In the genomic region with DNA sequence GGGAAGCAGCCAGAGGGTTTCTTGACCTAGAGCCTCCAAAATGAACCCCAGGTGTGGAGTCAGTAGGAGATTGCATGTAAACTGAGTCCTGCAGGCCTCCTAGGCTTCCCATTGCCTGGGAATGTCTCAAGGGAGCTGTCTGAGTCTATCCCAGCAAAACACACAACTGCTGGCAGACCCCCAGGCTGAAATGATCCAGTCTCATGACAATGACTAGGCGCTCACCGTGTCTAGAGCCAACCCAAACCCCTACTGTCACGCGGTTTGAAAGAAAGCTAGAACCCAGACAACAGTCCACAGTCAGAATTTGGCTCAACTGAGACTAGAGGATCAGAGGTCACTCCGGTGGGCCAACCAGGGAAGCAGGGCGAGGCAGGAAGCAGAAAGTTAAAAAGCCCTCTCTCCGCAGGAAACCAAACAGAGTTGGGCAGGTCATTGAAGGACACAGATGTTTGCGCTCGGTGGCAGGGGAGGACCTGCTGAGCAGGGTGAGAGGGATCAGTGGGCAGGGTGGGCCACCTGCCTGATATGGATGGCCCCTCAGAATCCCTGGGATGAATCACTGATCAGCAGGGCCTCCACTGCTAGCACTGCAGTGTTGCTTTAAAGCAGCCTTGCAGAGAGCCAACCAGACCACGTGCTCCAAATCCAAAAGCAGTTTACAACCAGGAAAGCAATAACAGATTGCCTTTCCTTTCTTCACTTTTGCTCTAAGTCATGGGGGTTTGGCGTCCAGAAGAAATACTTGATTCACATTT, we compare ENCODE assay signal across 1 cellular context.
A peak's percentile ranks its signal among the peaks of the same experiment; 100 is the strongest.
TF ChIP-seq lines count a peak whose summit lies in the region.

No MANE protein-coding gene starts in this region.

TF ChIP-seq in HepG2, 621 proteins besides CTCF, POLR2A, EP300 and RAD21 (continued from another document and continues in another):
- TF ChIP-seq, protein P1, sequence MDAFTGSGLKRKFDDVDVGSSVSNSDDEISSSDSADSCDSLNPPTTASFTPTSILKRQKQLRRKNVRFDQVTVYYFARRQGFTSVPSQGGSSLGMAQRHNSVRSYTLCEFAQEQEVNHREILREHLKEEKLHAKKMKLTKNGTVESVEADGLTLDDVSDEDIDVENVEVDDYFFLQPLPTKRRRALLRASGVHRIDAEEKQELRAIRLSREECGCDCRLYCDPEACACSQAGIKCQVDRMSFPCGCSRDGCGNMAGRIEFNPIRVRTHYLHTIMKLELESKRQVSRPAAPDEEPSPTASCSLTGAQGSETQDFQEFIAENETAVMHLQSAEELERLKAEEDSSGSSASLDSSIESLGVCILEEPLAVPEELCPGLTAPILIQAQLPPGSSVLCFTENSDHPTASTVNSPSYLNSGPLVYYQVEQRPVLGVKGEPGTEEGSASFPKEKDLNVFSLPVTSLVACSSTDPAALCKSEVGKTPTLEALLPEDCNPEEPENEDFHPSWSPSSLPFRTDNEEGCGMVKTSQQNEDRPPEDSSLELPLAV (CRISPR knock-in tag; conservative IDR thresholded peaks at IDR 0.05; ENCODE audit: low read depth): no peak
- TF ChIP-seq, protein P2, sequence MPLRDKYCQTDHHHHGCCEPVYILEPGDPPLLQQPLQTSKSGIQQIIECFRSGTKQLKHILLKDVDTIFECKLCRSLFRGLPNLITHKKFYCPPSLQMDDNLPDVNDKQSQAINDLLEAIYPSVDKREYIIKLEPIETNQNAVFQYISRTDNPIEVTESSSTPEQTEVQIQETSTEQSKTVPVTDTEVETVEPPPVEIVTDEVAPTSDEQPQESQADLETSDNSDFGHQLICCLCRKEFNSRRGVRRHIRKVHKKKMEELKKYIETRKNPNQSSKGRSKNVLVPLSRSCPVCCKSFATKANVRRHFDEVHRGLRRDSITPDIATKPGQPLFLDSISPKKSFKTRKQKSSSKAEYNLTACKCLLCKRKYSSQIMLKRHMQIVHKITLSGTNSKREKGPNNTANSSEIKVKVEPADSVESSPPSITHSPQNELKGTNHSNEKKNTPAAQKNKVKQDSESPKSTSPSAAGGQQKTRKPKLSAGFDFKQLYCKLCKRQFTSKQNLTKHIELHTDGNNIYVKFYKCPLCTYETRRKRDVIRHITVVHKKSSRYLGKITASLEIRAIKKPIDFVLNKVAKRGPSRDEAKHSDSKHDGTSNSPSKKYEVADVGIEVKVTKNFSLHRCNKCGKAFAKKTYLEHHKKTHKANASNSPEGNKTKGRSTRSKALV (CRISPR knock-in tag; IDR thresholded peaks at IDR 0.05): peak; percentile 68; the same call in 1 of the 2 replicates
- TF ChIP-seq BATF2 (CRISPR knock-in tag; IDR thresholded peaks at IDR 0.05) (no peak), KLF15 (CRISPR knock-in tag; IDR thresholded peaks at IDR 0.05; ENCODE audit: borderline replicate concordance) (no peak; the same call in 1 of the 2 replicates), SCMH1 (CRISPR knock-in tag; IDR thresholded peaks at IDR 0.05; ENCODE audit: borderline replicate concordance) (no peak), ZFP82 (CRISPR knock-in tag; IDR thresholded peaks at IDR 0.05; ENCODE audit: borderline replicate concordance) (no peak), ASH2L (IDR thresholded peaks at IDR 0.05; ENCODE audit: insufficient read length, low read depth, low read length) (peak; percentile 62), ARNT2 (CRISPR knock-in tag; IDR thresholded peaks at IDR 0.05; ENCODE audit: low read depth) (peak; percentile 57; the same call in 1 of the 2 replicates), JARID2 (CRISPR knock-in tag; IDR thresholded peaks at IDR 0.05; ENCODE audit: insufficient replicate concordance) (no peak), MTF1 (CRISPR knock-in tag; IDR thresholded peaks at IDR 0.05) (no peak), HCFC1 (IDR thresholded peaks at IDR 0.05; ENCODE audit: low read depth, low read length) (no peak), SSRP1 (CRISPR knock-in tag; IDR thresholded peaks at IDR 0.05) (peak; percentile 42; the same call in 1 of the 2 replicates), ZNF282 (IDR thresholded peaks at IDR 0.05; ENCODE audit: partially characterized antibody) (no peak), ZNF354B (CRISPR knock-in tag; IDR thresholded peaks at IDR 0.05) (no peak), SIN3A (IDR thresholded peaks at IDR 0.05; ENCODE audit: borderline replicate concordance, low read depth, low read length) (peak; percentile 68; the same call in 1 of the 2 replicates), ZNF407 (CRISPR knock-in tag; IDR thresholded peaks at IDR 0.05; ENCODE audit: not compliant biosample characterization) (no peak), PHF21A (CRISPR knock-in tag; IDR thresholded peaks at IDR 0.05) (peak; percentile 96), REXO4 (CRISPR knock-in tag; IDR thresholded peaks at IDR 0.05; ENCODE audit: borderline replicate concordance) (no peak), GLI4 (CRISPR knock-in tag; IDR thresholded peaks at IDR 0.05; ENCODE audit: borderline replicate concordance) (0 out of 2 replicates have a peak, but pooled peaks have one; percentile 5), XRCC5 (optimal IDR thresholded peaks at IDR 0.05; ENCODE audit: low read length) (peak; percentile 65), ZBTB42 (CRISPR knock-in tag; IDR thresholded peaks at IDR 0.05) (peak; percentile 86; the same call in 1 of the 2 replicates), ZNF598 (CRISPR knock-in tag; IDR thresholded peaks at IDR 0.05; ENCODE audit: borderline replicate concordance) (no peak)
- TF ChIP-seq, protein P3, sequence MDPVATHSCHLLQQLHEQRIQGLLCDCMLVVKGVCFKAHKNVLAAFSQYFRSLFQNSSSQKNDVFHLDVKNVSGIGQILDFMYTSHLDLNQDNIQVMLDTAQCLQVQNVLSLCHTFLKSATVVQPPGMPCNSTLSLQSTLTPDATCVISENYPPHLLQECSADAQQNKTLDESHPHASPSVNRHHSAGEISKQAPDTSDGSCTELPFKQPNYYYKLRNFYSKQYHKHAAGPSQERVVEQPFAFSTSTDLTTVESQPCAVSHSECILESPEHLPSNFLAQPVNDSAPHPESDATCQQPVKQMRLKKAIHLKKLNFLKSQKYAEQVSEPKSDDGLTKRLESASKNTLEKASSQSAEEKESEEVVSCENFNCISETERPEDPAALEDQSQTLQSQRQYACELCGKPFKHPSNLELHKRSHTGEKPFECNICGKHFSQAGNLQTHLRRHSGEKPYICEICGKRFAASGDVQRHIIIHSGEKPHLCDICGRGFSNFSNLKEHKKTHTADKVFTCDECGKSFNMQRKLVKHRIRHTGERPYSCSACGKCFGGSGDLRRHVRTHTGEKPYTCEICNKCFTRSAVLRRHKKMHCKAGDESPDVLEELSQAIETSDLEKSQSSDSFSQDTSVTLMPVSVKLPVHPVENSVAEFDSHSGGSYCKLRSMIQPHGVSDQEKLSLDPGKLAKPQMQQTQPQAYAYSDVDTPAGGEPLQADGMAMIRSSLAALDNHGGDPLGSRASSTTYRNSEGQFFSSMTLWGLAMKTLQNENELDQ (CRISPR knock-in tag; IDR thresholded peaks at IDR 0.05; ENCODE audit: borderline replicate concordance): no peak
- TF ChIP-seq, protein P4, sequence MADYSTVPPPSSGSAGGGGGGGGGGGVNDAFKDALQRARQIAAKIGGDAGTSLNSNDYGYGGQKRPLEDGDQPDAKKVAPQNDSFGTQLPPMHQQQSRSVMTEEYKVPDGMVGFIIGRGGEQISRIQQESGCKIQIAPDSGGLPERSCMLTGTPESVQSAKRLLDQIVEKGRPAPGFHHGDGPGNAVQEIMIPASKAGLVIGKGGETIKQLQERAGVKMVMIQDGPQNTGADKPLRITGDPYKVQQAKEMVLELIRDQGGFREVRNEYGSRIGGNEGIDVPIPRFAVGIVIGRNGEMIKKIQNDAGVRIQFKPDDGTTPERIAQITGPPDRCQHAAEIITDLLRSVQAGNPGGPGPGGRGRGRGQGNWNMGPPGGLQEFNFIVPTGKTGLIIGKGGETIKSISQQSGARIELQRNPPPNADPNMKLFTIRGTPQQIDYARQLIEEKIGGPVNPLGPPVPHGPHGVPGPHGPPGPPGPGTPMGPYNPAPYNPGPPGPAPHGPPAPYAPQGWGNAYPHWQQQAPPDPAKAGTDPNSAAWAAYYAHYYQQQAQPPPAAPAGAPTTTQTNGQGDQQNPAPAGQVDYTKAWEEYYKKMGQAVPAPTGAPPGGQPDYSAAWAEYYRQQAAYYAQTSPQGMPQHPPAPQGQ (CRISPR knock-in tag; IDR thresholded peaks at IDR 0.05; ENCODE audit: borderline replicate concordance): no peak
- TF ChIP-seq, protein P5, sequence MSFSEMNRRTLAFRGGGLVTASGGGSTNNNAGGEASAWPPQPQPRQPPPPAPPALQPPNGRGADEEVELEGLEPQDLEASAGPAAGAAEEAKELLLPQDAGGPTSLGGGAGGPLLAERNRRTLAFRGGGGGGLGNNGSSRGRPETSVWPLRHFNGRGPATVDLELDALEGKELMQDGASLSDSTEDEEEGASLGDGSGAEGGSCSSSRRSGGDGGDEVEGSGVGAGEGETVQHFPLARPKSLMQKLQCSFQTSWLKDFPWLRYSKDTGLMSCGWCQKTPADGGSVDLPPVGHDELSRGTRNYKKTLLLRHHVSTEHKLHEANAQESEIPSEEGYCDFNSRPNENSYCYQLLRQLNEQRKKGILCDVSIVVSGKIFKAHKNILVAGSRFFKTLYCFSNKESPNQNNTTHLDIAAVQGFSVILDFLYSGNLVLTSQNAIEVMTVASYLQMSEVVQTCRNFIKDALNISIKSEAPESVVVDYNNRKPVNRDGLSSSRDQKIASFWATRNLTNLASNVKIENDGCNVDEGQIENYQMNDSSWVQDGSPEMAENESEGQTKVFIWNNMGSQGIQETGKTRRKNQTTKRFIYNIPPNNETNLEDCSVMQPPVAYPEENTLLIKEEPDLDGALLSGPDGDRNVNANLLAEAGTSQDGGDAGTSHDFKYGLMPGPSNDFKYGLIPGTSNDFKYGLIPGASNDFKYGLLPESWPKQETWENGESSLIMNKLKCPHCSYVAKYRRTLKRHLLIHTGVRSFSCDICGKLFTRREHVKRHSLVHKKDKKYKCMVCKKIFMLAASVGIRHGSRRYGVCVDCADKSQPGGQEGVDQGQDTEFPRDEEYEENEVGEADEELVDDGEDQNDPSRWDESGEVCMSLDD (CRISPR knock-in tag; IDR thresholded peaks at IDR 0.05; ENCODE audit: borderline replicate concordance): peak; percentile 91; the same call in 1 of the 2 replicates
- TF ChIP-seq, protein P6, sequence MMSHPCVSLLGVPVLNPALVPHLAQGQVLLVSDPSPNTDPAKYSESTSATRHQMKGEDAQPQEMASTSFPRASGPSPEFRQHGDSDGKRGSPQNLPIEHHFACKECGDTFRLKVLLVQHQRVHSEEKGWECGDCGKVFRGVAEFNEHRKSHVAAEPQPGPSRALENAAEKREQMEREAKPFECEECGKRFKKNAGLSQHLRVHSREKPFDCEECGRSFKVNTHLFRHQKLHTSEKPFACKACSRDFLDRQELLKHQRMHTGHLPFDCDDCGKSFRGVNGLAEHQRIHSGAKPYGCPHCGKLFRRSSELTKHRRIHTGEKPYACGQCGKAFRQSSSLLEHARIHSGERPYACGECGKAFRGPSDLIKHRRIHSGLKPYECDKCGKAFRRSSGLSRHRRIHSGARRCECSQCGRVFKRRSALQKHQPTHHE (CRISPR knock-in tag; IDR thresholded peaks at IDR 0.05; ENCODE audit: borderline replicate concordance): 0 out of 2 replicates have a peak, but pooled peaks have one; percentile 46
